ENCODE assay signal across 8 cellular contexts in genomic region chr1:24413350-24414163, GRCh38. TPM values are rescaled to one million over a fixed set of nuclear protein-coding genes. Genes with fewer than 3 reads are reported as not detected.
DNase-seq lines count a peak whose midpoint lies in the region; ATAC-seq, FAIRE-seq and TF ChIP-seq lines count a peak whose summit lies in the region.

TSS of gene STPG1 (minus strand) at chr1:24413782. CDS start at chr1:24401388, 12,394 bp downstream.

- WGBS in spleen, 5 donors, result 5 to 9% (median 7%) methylated on average over 34 to 48 of the region's 48 CpGs

- H3K4me3 ChIP-seq in BE2C (ENCODE audit: low read depth, low read length), result peak within 1 kb of the TSS; percentile 68
- H3K4me3 ChIP-seq in HCT116 (replicated peaks in 1 of 2; ENCODE audit: low read depth in 1 of 2, low read length in 2 of 2), result peak within 1 kb of the TSS; percentile 74 to 81
- peak within 1 kb of the TSS; percentile 57 to 87 (median 72) for H3K4me3 ChIP-seq in spleen

- no peak for TF ChIP-seq CTCF in BE2C (IDR thresholded peaks at IDR 0.05; ENCODE audit: low read depth, low read length)
- no peak for TF ChIP-seq CTCF in HCT116 (IDR thresholded peaks at IDR 0.05 in 2 of 3, conservative IDR thresholded peaks at IDR 0.05 in 1 of 3; ENCODE audit: borderline replicate concordance in 1 of 3, insufficient read depth in 1 of 3, low read depth in 2 of 3, low read length in 2 of 3)
- peak in 1 of 11 experiments; percentile 19 for TF ChIP-seq CTCF in spleen (IDR thresholded peaks at IDR 0.05 in 8 of 11, conservative IDR thresholded peaks at IDR 0.05 in 3 of 11)

- TF ChIP-seq RAD21 in HCT116 (IDR thresholded peaks at IDR 0.05; ENCODE audit: low read depth), result no peak

- H3K27me3 ChIP-seq in BE2C, result no peaks in the 10 kb centered on the region
- H3K27me3 ChIP-seq in HCT116 (ENCODE audit: insufficient read depth, low read length), result no peaks in the 10 kb centered on the region
- H3K27me3 ChIP-seq in spleen (replicated peaks in 1 of 7), result no peaks in the 10 kb centered on the region

- RAD21 ChIA-PET in HCT116 (lab: Charles Lee; ENCODE audit: low non-redundant PET in 1 of 2, low total read pairs in 2 of 2, uncharacterized antibody in 2 of 2, unreplicated experiment in 2 of 2), result interaction anchor here in 1 of 2 experiments (0.6 kb wide), 1 partner anchor 822 kb away, joined by 4 read pairs; no protein-coding TSS in a partner anchor

- CTCF ChIA-PET in HCT116 (lab: Charles Lee), result interaction anchor here (0.8 to 2.0 kb wide), 5 partner anchors 22 to 223 kb away, joined by 3 to 14 read pairs (median 4); no protein-coding TSS in a partner anchor

- ATAC-seq in HCT116 (peak; percentile 59), HG03460 (IDR thresholded peaks at IDR 0.05; ENCODE audit: unreplicated experiment) (no peak)

- H3K79me2 ChIP-seq in HCT116 (ENCODE audit: insufficient read depth, low read length), result no peaks in the 10 kb centered on the region

- no peaks in the 10 kb centered on the region for H3K9me2 ChIP-seq in HCT116 (ENCODE audit: insufficient read depth)

- H3K4me1 ChIP-seq in BE2C (no peaks in the 10 kb centered on the region), HCT116 (ENCODE audit: control insufficient read depth in 1 of 2, insufficient read depth in 2 of 2, low read length in 2 of 2) (peaks cover 31 to 82% of the 10 kb centered on the region in 2 experiments), spleen (peaks cover 10 to 66% (median 42%) of the 10 kb centered on the region in 6 donors)

- H3K36me3 ChIP-seq in BE2C (no peaks in the 10 kb centered on the region), HCT116 (ENCODE audit: control insufficient read depth in 1 of 2, insufficient read depth in 2 of 2, low read length in 2 of 2) (no peaks in the 10 kb centered on the region), spleen (no peaks in the 10 kb centered on the region)

- TSS peak; percentile 77 for BruUV-seq in HCT116 (replicated peaks; lab: Mats Ljungman, UMichigan)

- no peaks in the 10 kb centered on the region for H4K20me1 ChIP-seq in HCT116 (ENCODE audit: insufficient read depth)

- POLR2A ChIA-PET in HCT116 (lab: Charles Lee), result no interaction called here

- no peak for TF ChIP-seq POLR2A in HCT116 (IDR thresholded peaks at IDR 0.05; ENCODE audit: borderline replicate concordance, extremely low read depth, insufficient read depth, insufficient read length)
- no peak for TF ChIP-seq POLR2A in spleen (IDR thresholded peaks at IDR 0.05)

- DNase-seq in BE2C, result peak; percentile 49
- DNase-seq in HCT116 (ENCODE audit: low read depth, low spot score), result peak; percentile 92
- peak; percentile 93 for DNase-seq in NCI-H2227 (lab: John Stamatoyannopoulos, UW; ENCODE audit: unreplicated experiment)
- DNase-seq in activated CD4-positive, CD25-positive, alpha-beta regulatory T cell treated with anti-CD3 and anti-CD28 coated beads, Interleukin-2, amount 50 U/mL, for 72 hours, result peak; percentile 75
- DNase-seq in cerebellar nuclear complex (lab: John Stamatoyannopoulos, UW), result peak; percentile 49 to 82
- DNase-seq in spleen, result peak; percentile 91

- peak within 1 kb of the TSS; percentile 82 for H3K9ac ChIP-seq in HCT116 (ENCODE audit: low read length)

- H3K27ac ChIP-seq in HCT116 (ENCODE audit: low read depth, low read length) (peak within 1 kb of the TSS; percentile 46; the same call in 1 of the 2 replicates), spleen (peak within 1 kb of the TSS in 7 of 8 donors; percentile 36 to 77 (median 58))

- H3K9me3 ChIP-seq in BE2C, result no peaks in the 10 kb centered on the region
- H3K9me3 ChIP-seq in HCT116 (ENCODE audit: control insufficient read depth in 1 of 2, insufficient read depth in 1 of 2, low read depth in 1 of 2, low read length in 2 of 2), result no peaks in the 10 kb centered on the region
- H3K9me3 ChIP-seq in spleen, result peaks cover 0 to under 1% (median 0%) of the 10 kb centered on the region in 8 donors

- H2AFZ ChIP-seq in HCT116 (ENCODE audit: low read depth, low read length, poor library complexity, severe bottlenecking), result peak within 1 kb of the TSS; percentile 59

- intact Hi-C loops in HCT116 (cut with micrococcal nuclease), result loop anchor here (2.0 to 10.0 kb wide), 2 partner anchors 111 to 221 kb away; no protein-coding TSS in a partner anchor
- intact Hi-C loops in spleen (cut with DNase I; ENCODE audit: low total_unique reads), result no loop called here

- H3K4me2 ChIP-seq in HCT116 (ENCODE audit: low read length), result peak within 1 kb of the TSS; percentile 96

- peak; percentile 91 for FAIRE-seq in islet of Langerhans (lab: Jason Lieb, UNC)

TF ChIP-seq in HCT116, 20 proteins besides CTCF, POLR2A, EP300 and RAD21:
- TF ChIP-seq ZBTB33 (IDR thresholded peaks at IDR 0.05; ENCODE audit: extremely low read depth, insufficient replicate concordance, low read length), result no peak
- no peak for TF ChIP-seq EZH2 (IDR thresholded peaks at IDR 0.05)
- no peak for TF ChIP-seq REST (IDR thresholded peaks at IDR 0.05; ENCODE audit: low read depth)
- TF ChIP-seq SIN3A (IDR thresholded peaks at IDR 0.05; ENCODE audit: low read depth), result no peak
- peak; percentile 49; the same call in 1 of the 2 replicates for TF ChIP-seq EGR1 (IDR thresholded peaks at IDR 0.05; ENCODE audit: low read depth)
- TF ChIP-seq YY1 (IDR thresholded peaks at IDR 0.05; ENCODE audit: extremely low read depth, insufficient replicate concordance, low read depth, low read length), result no peak
- no peak for TF ChIP-seq CBX3 (IDR thresholded peaks at IDR 0.05; ENCODE audit: low read depth)
- no peak for TF ChIP-seq TCF7L2 (IDR thresholded peaks at IDR 0.05; ENCODE audit: borderline replicate concordance, extremely low read depth, insufficient read depth, insufficient read length)
- TF ChIP-seq CEBPB (IDR thresholded peaks at IDR 0.05; ENCODE audit: low read depth), result no peak; the same call in 1 of the 2 replicates
- TF ChIP-seq ATF3 (IDR thresholded peaks at IDR 0.05), result no peak
- no peak for TF ChIP-seq SRF (IDR thresholded peaks at IDR 0.05; ENCODE audit: low read depth)
- peak; percentile 90 for TF ChIP-seq SP1 (IDR thresholded peaks at IDR 0.05; ENCODE audit: low read depth)
- no peak for TF ChIP-seq FOSL1 (IDR thresholded peaks at IDR 0.05; ENCODE audit: low read depth)
- peak; percentile 76 for TF ChIP-seq POLR2AphosphoS5 (IDR thresholded peaks at IDR 0.05; ENCODE audit: low read depth, low read length)
- TF ChIP-seq ELF1 (IDR thresholded peaks at IDR 0.05; ENCODE audit: borderline replicate concordance, low read depth), result no peak
- TF ChIP-seq MAX (IDR thresholded peaks at IDR 0.05), result 0 out of 2 replicates have a peak, but pooled peaks have one; percentile 8
- no peak for TF ChIP-seq JUND (IDR thresholded peaks at IDR 0.05)
- no peak for TF ChIP-seq EZH2phosphoT487 (IDR thresholded peaks at IDR 0.05; ENCODE audit: borderline replicate concordance)
- TF ChIP-seq ZFX (IDR thresholded peaks at IDR 0.05), result peak; percentile 47; the same call in 1 of the 2 replicates
- no peak for TF ChIP-seq ZNF274 (IDR thresholded peaks at IDR 0.05; ENCODE audit: low read depth, low read length)

RNA-seq across cellular contexts. Expression of gene STPG1, which starts in this region (rescaled TPM):
- polyA plus RNA-seq in BE2C (2012; ENCODE audit: insufficient read depth, insufficient read length, low read depth), result 2.3 TPM
- total RNA-seq in HCT116 (2021; ENCODE audit: unreplicated experiment) (13.4 TPM), spleen (1 to 10 TPM; 1.5 to 5.8 (median 5.1) TPM)
- 8.2 and 10.3 TPM in 2 replicates for polyA plus RNA-seq in HCT116 (2012)
- 1 to 10 TPM; 1.8 to 3.0 (median 2.3) TPM for polyA plus RNA-seq in spleen
